11 cellular contexts compared by ENCODE assay signal in the genomic region with DNA sequence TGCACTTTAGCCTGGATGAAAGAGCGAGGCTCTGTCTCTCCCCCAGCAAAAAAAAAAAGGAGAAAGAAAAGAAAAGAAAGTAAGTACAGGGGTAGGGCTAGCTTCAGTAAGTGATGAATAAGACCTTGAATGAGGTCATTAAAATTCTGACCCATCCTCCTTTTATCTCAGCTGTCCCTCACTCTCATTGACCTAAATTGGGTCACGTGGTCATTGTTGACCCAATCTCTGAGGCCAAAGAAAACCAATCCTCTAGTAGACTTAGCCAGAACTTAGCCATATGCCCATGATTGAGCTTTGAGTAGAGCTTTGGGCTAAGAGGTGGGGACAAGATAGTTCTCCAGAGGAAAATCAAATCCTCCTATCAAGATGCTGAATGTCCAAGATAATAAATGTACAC.
"Had no signal": no experiment of that assay in that cellular context is flagged by ENCODE, and none has a peak within 500 bp of the region (broad histone marks: within the 10 kb centered on the region; RNA-seq: fewer than 3 reads in every experiment).

No MANE protein-coding gene starts in this region.

- H3K9ac ChIP-seq: GM23248 had no signal

- H3K4me3 ChIP-seq: GM23248, GM23338, HAP-1 had no signal

- ATAC-seq: GM23338, HCT116 had no signal

- H3K27ac ChIP-seq: GM23248 had no signal

- FAIRE-seq: H1, H54 had no signal

- DNase-seq: GM23248, GOT3, H7, H9, HCEC 1CT, HFFc6 had no signal

- H3K9me3 ChIP-seq: HAP-1 had no signal

- H3K4me1 ChIP-seq: HAP-1 had no signal

- H2AFZ ChIP-seq: GM23248, GM23338 had no signal

- H3K36me3 ChIP-seq: HAP-1 had no signal

- H3K4me2 ChIP-seq: GM23338 had no signal
